34 cellular contexts compared by ENCODE assay signal in genomic region chr2:183718246-183718645, GRCh38.
DNase-seq lines count a peak whose midpoint lies in the region; ATAC-seq, FAIRE-seq and TF ChIP-seq lines count a peak whose summit lies in the region.
"Had no signal": no experiment of that assay in that cellular context is flagged by ENCODE, and none has a peak within 500 bp of the region (broad histone marks: within the 10 kb centered on the region; RNA-seq: fewer than 3 reads in every experiment).

No MANE protein-coding gene starts in this region.

- H3K27ac Mint-ChIP-seq in T-helper 17 cell = no peak overlapping the region
- H3K27ac Mint-ChIP-seq: B cell; CD14-positive monocyte; CD4-positive, alpha-beta memory T cell; CD4-positive, alpha-beta T cell; CD4-positive, CD25-positive, alpha-beta regulatory T cell; CD8-positive, alpha-beta memory T cell; CD8-positive, alpha-beta T cell had no signal

- H3K9me3 ChIP-seq in PC-3 (ENCODE audit: low read length) (no peaks in the 10 kb centered on the region), T-helper 17 cell (ENCODE audit: control insufficient read depth, low read length, poor library complexity, severe bottlenecking) (no peaks in the 10 kb centered on the region), HepG2 (ENCODE audit: low read length) (no peaks in the 10 kb centered on the region)
- H3K9me3 ChIP-seq: A549; BE2C; BLaER1; BLaER1 treated with 17β-estradiol and CSF1 and Interleukin-3, amounts not matched to agents 10 nM and 100 nM; Caco-2 had no signal

- intact Hi-C loops in PC-3 (cut with micrococcal nuclease) = no loop called here
- intact Hi-C loops in posterior vena cava (cut with DNase I) = no loop called here
- intact Hi-C loops in HepG2 (cut with micrococcal nuclease; ENCODE audit: unreplicated experiment) = no loop called here

- H3K79me2 ChIP-seq in PC-3 (ENCODE audit: low read length) = no peaks in the 10 kb centered on the region
- H3K79me2 ChIP-seq in HepG2 (ENCODE audit: insufficient read depth, low read length) = no peaks in the 10 kb centered on the region

- no peak overlapping the region for H3K4me3 ChIP-seq in PC-3 (ENCODE audit: low read length)
- no peak overlapping the region for H3K4me3 ChIP-seq in epithelial cell of esophagus (ENCODE audit: low read length)
- H3K4me3 ChIP-seq in HepG2 (replicated peaks in 1 of 3; ENCODE audit: insufficient read depth in 1 of 3, low read depth in 2 of 3, low read length in 3 of 3) = no peak overlapping the region
- H3K4me3 ChIP-seq: A549; BLaER1; BLaER1 treated with 17β-estradiol and CSF1 and Interleukin-3, amounts not matched to agents 10 nM and 100 nM had no signal

- WGBS in HepG2 (ENCODE audit: low lambda C conversion rate) = 29% methylated on average over 3 of the region's 3 CpGs

- H3K4me1 ChIP-seq in PC-3 (ENCODE audit: insufficient read depth, low read length) = no peaks in the 10 kb centered on the region
- no peaks in the 10 kb centered on the region for H3K4me1 ChIP-seq in HepG2 (ENCODE audit: insufficient read depth, low read length)
- H3K4me1 ChIP-seq: A549; BE2C; BLaER1; BLaER1 treated with 17β-estradiol and CSF1 and Interleukin-3, amounts not matched to agents 10 nM and 100 nM; Caco-2 had no signal

- no peak overlapping the region for H3K4me3 Mint-ChIP-seq in T-helper 17 cell
- H3K4me3 Mint-ChIP-seq: B cell; CD14-positive monocyte; CD4-positive, alpha-beta memory T cell; CD4-positive, alpha-beta T cell; CD4-positive, CD25-positive, alpha-beta regulatory T cell; CD8-positive, alpha-beta memory T cell; CD8-positive, alpha-beta T cell had no signal

- H3K4me2 ChIP-seq in PC-3 (ENCODE audit: low read length) (no peak overlapping the region), HepG2 (ENCODE audit: low read depth, low read length) (no peak overlapping the region)
- H3K4me2 ChIP-seq: A549; BLaER1; BLaER1 treated with 17β-estradiol and CSF1 and Interleukin-3, amounts not matched to agents 10 nM and 100 nM had no signal

- in situ Hi-C loops in HepG2 (cut with HindIII; ENCODE audit: extremely low pct_ligation_motif_present, low pct_unique_long_range_greater_than_20kb) = no loop called here

- DNase-seq in HCEC 1CT (peak; percentile 21), PC-3 (peak; percentile 37), epithelial cell of esophagus (ENCODE audit: low read depth) (peak; percentile 2), T-helper 17 cell (no peak), posterior vena cava (ENCODE audit: low spot score) (no peak), HepG2 (ENCODE audit: low spot score) (no peak)
- DNase-seq: 8988T; ACHN; AML-193; BE2C; C1 segment of cervical spinal cord; Caco-2; Calu3; CD4-positive, alpha-beta memory T cell; CD4-positive, alpha-beta T cell; CD4-positive, CD25-positive, alpha-beta regulatory T cell; CD8-positive, alpha-beta memory T cell; CD8-positive, alpha-beta T cell; COR-L47; DMS 273 treated with DMSO at 0.1 percent for 48 hours; DMS153; DMS53; DMS79; DMS79 treated with DMSO at 0.1 percent for 48 hours; DND-41; EL had no signal

- no peaks in the 10 kb centered on the region for H3K9me2 ChIP-seq in PC-3 (replicated peaks; ENCODE audit: low read length)

- H3F3A ChIP-seq in PC-3 (ENCODE audit: low read length, unreplicated experiment) = no peaks in the 10 kb centered on the region

- H3K36me3 ChIP-seq in PC-3 (ENCODE audit: low read depth, low read length) (no peaks in the 10 kb centered on the region), HepG2 (replicated peaks in 1 of 2; ENCODE audit: control insufficient read depth in 1 of 2, insufficient read depth in 2 of 2, low read length in 2 of 2) (no peaks in the 10 kb centered on the region)
- H3K36me3 ChIP-seq: BE2C; BLaER1; BLaER1 treated with 17β-estradiol and CSF1 and Interleukin-3, amounts not matched to agents 10 nM and 100 nM had no signal

- H3K27me3 Mint-ChIP-seq in T-helper 17 cell = no peaks in the 10 kb centered on the region
- H3K27me3 Mint-ChIP-seq: B cell; CD4-positive, alpha-beta memory T cell; CD4-positive, alpha-beta T cell; CD4-positive, CD25-positive, alpha-beta regulatory T cell; CD8-positive, alpha-beta memory T cell had no signal

- H3K9ac ChIP-seq in PC-3 (ENCODE audit: low read length) = no peak overlapping the region
- H3K9ac ChIP-seq in HepG2 (ENCODE audit: insufficient read depth, low read depth, low read length) = no peak overlapping the region
- H3K9ac ChIP-seq: BLaER1; BLaER1 treated with 17β-estradiol and CSF1 and Interleukin-3, amounts not matched to agents 10 nM and 100 nM had no signal

- H2AFZ ChIP-seq in PC-3 (ENCODE audit: low read length) (no peak overlapping the region), HepG2 (ENCODE audit: low read length) (no peak overlapping the region)

- TF ChIP-seq CTCF in PC-3 (conservative IDR thresholded peaks at IDR 0.05; ENCODE audit: low read depth, low read length) (no peak), epithelial cell of esophagus (IDR thresholded peaks at IDR 0.05; ENCODE audit: insufficient read depth, low read depth, low read length, missing control alignments) (no peak), HepG2 (CRISPR knock-in tag; IDR thresholded peaks at IDR 0.05) (no peak)

- no peaks in the 10 kb centered on the region for H3K36me3 Mint-ChIP-seq in T-helper 17 cell (ENCODE audit: low read depth)
- H3K36me3 Mint-ChIP-seq: CD14-positive monocyte; CD4-positive, alpha-beta memory T cell; CD4-positive, CD25-positive, alpha-beta regulatory T cell; CD8-positive, alpha-beta memory T cell; CD8-positive, alpha-beta T cell had no signal

- POLR2A ChIA-PET in PC-3 (lab: Charles Lee; ENCODE audit: unreplicated experiment) = no interaction called here
- POLR2A ChIA-PET in HepG2 (lab: Yijun Ruan, JAX) = no interaction called here

- H3K4me1 Mint-ChIP-seq in T-helper 17 cell = no peaks in the 10 kb centered on the region
- H3K4me1 Mint-ChIP-seq: B cell; CD14-positive monocyte; CD4-positive, alpha-beta memory T cell; CD4-positive, CD25-positive, alpha-beta regulatory T cell; CD8-positive, alpha-beta memory T cell had no signal

- TF ChIP-seq POLR2A in HepG2 (IDR thresholded peaks at IDR 0.05; ENCODE audit: insufficient read depth in 1 of 2, low read depth in 2 of 2, low read length in 2 of 2) = no peak

- CTCF ChIA-PET in PC-3 (lab: Charles Lee) = no interaction called here
- CTCF ChIA-PET in HepG2 (lab: Yijun Ruan, JAX; ENCODE audit: low intra/inter-chr PET ratio, low total read pairs) = no interaction called here

- ATAC-seq in PC-3 = peak; percentile 48; the same call in 1 of the 2 replicates
- no peak for ATAC-seq in T-helper 17 cell
- no peak for ATAC-seq in HepG2
- ATAC-seq: A549; CD8-positive, alpha-beta T cell had no signal

- TF ChIP-seq RAD21 in HepG2 (CRISPR knock-in tag; IDR thresholded peaks at IDR 0.05) = no peak

- TF ChIP-seq EP300 in HepG2 (IDR thresholded peaks at IDR 0.05; ENCODE audit: low read depth in 2 of 2, low read length in 2 of 2) (no peak), HepG2 (CRISPR knock-in tag; IDR thresholded peaks at IDR 0.05; ENCODE audit: borderline replicate concordance) (no peak)

- FAIRE-seq in HepG2 (lab: Jason Lieb, UNC) = no peak
- FAIRE-seq: A204.1, A549 had no signal

- no TSS peak for BruUV-seq in PC-3 (replicated peaks; lab: Mats Ljungman, UMichigan)
- no TSS peak for BruUV-seq in HepG2 (replicated peaks; lab: Mats Ljungman, UMichigan)

- H3K27ac ChIP-seq in PC-3 (ENCODE audit: low read length) (no peak overlapping the region), HepG2 (ENCODE audit: extremely low read length, insufficient read depth, low read length) (no peak overlapping the region)
- H3K27ac ChIP-seq: 22Rv1; A549; BLaER1; BLaER1 treated with 17β-estradiol and CSF1 and Interleukin-3, amounts not matched to agents 10 nM and 100 nM; C4-2B had no signal

- H4K20me1 ChIP-seq in PC-3 (ENCODE audit: low read length) = no peaks in the 10 kb centered on the region
- no peaks in the 10 kb centered on the region for H4K20me1 ChIP-seq in HepG2 (ENCODE audit: insufficient read depth, low read length)
- H4K20me1 ChIP-seq: BLaER1; BLaER1 treated with 17β-estradiol and CSF1 and Interleukin-3, amounts not matched to agents 10 nM and 100 nM had no signal

- H3K27me3 ChIP-seq in PC-3 (ENCODE audit: low read length) (no peaks in the 10 kb centered on the region), HepG2 (ENCODE audit: control insufficient read depth in 1 of 2, insufficient read depth in 2 of 2, low read length in 2 of 2) (no peaks in the 10 kb centered on the region)
- H3K27me3 ChIP-seq: BE2C; BLaER1; BLaER1 treated with 17β-estradiol and CSF1 and Interleukin-3, amounts not matched to agents 10 nM and 100 nM had no signal

TF ChIP-seq in HepG2, 621 proteins besides CTCF, POLR2A, EP300 and RAD21:
- TF ChIP-seq RNF219 (CRISPR knock-in tag; IDR thresholded peaks at IDR 0.05) (no peak), GPN1 (CRISPR knock-in tag; IDR thresholded peaks at IDR 0.05; ENCODE audit: borderline replicate concordance) (no peak)
- TF ChIP-seq, protein P1, sequence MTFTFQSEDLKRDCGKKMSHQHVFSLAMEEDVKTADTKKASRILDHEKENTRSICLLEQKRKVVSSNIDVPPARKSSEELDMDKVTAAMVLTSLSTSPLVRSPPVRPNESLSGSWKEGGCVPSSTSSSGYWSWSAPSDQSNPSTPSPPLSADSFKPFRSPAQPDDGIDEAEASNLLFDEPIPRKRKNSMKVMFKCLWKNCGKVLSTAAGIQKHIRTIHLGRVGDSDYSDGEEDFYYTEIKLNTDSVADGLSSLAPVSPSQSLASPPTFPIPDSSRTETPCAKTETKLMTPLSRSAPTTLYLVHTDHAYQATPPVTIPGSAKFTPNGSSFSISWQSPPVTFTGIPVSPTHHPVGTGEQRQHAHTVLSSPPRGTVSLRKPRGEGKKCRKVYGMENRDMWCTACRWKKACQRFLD (CRISPR knock-in tag; IDR thresholded peaks at IDR 0.05; ENCODE audit: borderline replicate concordance) = no peak

Comparison
In these comparisons a context has a peak if more than half of its experiments do, and no peak if none do; other contexts are left out.
1. DNase-seq: peak in HCEC 1CT (single experiment), PC-3 (single experiment) and epithelial cell of esophagus (single experiment); none in T-helper 17 cell (0 of 3), posterior vena cava (single experiment) and HepG2 (single experiment).